Comparison of ENCODE assay signal across 1 cellular context in the genomic region with DNA sequence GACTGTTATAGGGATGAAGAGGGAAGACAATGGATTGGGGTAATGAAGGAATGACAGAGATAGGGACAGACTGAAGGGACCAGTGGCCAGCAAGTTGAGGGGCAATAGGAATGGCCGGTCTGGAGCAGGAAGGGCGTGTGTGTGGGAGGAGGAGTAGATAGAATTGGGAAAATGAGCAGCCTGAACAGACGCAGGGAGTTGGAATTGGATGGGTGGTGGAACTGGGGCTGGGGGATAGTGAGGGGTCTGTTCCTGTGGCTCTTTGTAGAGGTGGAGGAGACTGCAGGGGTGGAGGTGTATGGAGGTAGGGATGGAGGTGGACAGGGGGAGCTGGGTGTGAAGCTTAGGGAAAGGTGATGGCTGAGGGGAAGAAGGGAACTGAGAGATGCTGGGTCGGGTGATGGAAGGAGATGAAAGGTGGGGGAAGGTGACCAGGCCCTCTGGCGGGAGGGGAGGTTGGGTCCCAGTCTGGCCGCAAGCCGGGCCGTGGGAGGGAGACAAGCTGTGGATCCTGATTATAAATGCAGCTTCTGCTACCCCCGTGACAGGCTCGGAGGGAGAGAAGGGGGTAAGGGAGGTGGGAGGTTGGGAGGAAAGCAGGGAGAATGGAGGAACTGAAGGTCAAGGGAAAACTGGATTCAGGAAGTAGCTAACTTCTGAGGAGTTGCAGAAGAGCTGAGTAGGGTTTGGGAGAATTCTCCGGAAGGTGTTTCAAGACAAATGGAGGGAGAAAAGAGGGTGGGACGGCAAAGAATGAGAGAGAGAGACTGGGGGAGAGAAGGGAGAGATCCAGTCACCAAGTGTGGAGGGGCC.
TF ChIP-seq lines count a peak whose summit lies in the region.

No MANE protein-coding gene starts in this region.

TF ChIP-seq in liver, 16 proteins besides CTCF, POLR2A, EP300 and RAD21 (continued from another document):
- TF ChIP-seq, protein P1, sequence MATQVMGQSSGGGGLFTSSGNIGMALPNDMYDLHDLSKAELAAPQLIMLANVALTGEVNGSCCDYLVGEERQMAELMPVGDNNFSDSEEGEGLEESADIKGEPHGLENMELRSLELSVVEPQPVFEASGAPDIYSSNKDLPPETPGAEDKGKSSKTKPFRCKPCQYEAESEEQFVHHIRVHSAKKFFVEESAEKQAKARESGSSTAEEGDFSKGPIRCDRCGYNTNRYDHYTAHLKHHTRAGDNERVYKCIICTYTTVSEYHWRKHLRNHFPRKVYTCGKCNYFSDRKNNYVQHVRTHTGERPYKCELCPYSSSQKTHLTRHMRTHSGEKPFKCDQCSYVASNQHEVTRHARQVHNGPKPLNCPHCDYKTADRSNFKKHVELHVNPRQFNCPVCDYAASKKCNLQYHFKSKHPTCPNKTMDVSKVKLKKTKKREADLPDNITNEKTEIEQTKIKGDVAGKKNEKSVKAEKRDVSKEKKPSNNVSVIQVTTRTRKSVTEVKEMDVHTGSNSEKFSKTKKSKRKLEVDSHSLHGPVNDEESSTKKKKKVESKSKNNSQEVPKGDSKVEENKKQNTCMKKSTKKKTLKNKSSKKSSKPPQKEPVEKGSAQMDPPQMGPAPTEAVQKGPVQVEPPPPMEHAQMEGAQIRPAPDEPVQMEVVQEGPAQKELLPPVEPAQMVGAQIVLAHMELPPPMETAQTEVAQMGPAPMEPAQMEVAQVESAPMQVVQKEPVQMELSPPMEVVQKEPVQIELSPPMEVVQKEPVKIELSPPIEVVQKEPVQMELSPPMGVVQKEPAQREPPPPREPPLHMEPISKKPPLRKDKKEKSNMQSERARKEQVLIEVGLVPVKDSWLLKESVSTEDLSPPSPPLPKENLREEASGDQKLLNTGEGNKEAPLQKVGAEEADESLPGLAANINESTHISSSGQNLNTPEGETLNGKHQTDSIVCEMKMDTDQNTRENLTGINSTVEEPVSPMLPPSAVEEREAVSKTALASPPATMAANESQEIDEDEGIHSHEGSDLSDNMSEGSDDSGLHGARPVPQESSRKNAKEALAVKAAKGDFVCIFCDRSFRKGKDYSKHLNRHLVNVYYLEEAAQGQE (IDR thresholded peaks at IDR 0.05): no peak
- TF ChIP-seq, protein P2, sequence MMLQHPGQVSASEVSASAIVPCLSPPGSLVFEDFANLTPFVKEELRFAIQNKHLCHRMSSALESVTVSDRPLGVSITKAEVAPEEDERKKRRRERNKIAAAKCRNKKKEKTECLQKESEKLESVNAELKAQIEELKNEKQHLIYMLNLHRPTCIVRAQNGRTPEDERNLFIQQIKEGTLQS (IDR thresholded peaks at IDR 0.05): no peak
- TF ChIP-seq RXRA (IDR thresholded peaks at IDR 0.05): no peak
- TF ChIP-seq HNF4A (conservative IDR thresholded peaks at IDR 0.05): no peak
- TF ChIP-seq JUND (IDR thresholded peaks at IDR 0.05): no peak
- TF ChIP-seq YY1 (IDR thresholded peaks at IDR 0.05): no peak
- TF ChIP-seq NR2F2 (IDR thresholded peaks at IDR 0.05): no peak
- no peak for TF ChIP-seq TAF1 (conservative IDR thresholded peaks at IDR 0.05)
